ENCODE assay signal across 8 cellular contexts in genomic region chr19:13731147-13731964, GRCh38. TPM values are rescaled to one million over a fixed set of nuclear protein-coding genes. Genes with fewer than 3 reads are reported as not detected.
DNase-seq lines count a peak whose midpoint lies in the region; ATAC-seq, FAIRE-seq and TF ChIP-seq lines count a peak whose summit lies in the region.

No MANE protein-coding gene starts in this region.

- CTCF ChIA-PET in HepG2 (lab: Yijun Ruan, JAX; ENCODE audit: low intra/inter-chr PET ratio, low total read pairs) = no interaction called here

- ATAC-seq in GM19372 (IDR thresholded peaks at IDR 0.05; ENCODE audit: low read depth, unreplicated experiment) = peak; percentile 97
- peak; percentile 77 for ATAC-seq in HG03558 (IDR thresholded peaks at IDR 0.05; ENCODE audit: extremely low read depth, unreplicated experiment)
- peak; percentile 100 for ATAC-seq in HepG2

- FAIRE-seq in HepG2 (lab: Jason Lieb, UNC) = peak; percentile 87

- no peak for TF ChIP-seq CTCF in HepG2 (CRISPR knock-in tag; IDR thresholded peaks at IDR 0.05)

- H3K27ac ChIP-seq in HepG2 (ENCODE audit: extremely low read length, insufficient read depth, low read length) = peak overlapping the region; percentile 78

- H4K20me1 ChIP-seq in HepG2 (ENCODE audit: insufficient read depth, low read length) = no peaks in the 10 kb centered on the region

- peak overlapping the region; percentile 70 to 83 (median 79) for H3K4me3 ChIP-seq in HepG2 (replicated peaks in 1 of 3; ENCODE audit: insufficient read depth in 1 of 3, low read depth in 2 of 3, low read length in 3 of 3)

- POLR2A ChIA-PET in HepG2 (lab: Yijun Ruan, JAX) = interaction anchor here (0.6 to 3.0 kb wide), 14 partner anchors 10 to 579 kb away, joined by 3 to 43 read pairs (median 4); partner anchors contain the start of genes ASF1B, C19orf53, MRI1 and ZSWIM4

- TF ChIP-seq RAD21 in HepG2 (CRISPR knock-in tag; IDR thresholded peaks at IDR 0.05) = 0 out of 2 replicates have a peak, but pooled peaks have one; percentile 12

- H3K9me3 ChIP-seq in HepG2 (ENCODE audit: low read length) = no peaks in the 10 kb centered on the region

- H3K36me3 ChIP-seq in HepG2 (replicated peaks in 1 of 2; ENCODE audit: control insufficient read depth in 1 of 2, insufficient read depth in 2 of 2, low read length in 2 of 2) = no peaks in the 10 kb centered on the region

- in situ Hi-C loops in HepG2 (cut with HindIII; ENCODE audit: extremely low pct_ligation_motif_present, low pct_unique_long_range_greater_than_20kb) = no loop called here

- H3K4me2 ChIP-seq in HepG2 (ENCODE audit: low read depth, low read length) = peak overlapping the region; percentile 94

- intact Hi-C loops in HepG2 (cut with micrococcal nuclease; ENCODE audit: unreplicated experiment) = loop anchor here (1.0 kb wide), 1 partner anchor 16 kb away; a partner anchor contains a TSS

- TF ChIP-seq POLR2A in HepG2 (IDR thresholded peaks at IDR 0.05; ENCODE audit: insufficient read depth in 1 of 2, low read depth in 2 of 2, low read length in 2 of 2) = peak; percentile 84 to 93

- TF ChIP-seq EP300 in HepG2 (IDR thresholded peaks at IDR 0.05; ENCODE audit: low read depth in 2 of 2, low read length in 2 of 2) = no peak
- TF ChIP-seq EP300 in HepG2 (CRISPR knock-in tag; IDR thresholded peaks at IDR 0.05; ENCODE audit: borderline replicate concordance) = peak; percentile 6; the same call in 1 of the 2 replicates

- 2% methylated on average over 24 of the region's 39 CpGs for WGBS in HepG2 (ENCODE audit: low lambda C conversion rate)

- no peak overlapping the region for H2AFZ ChIP-seq in HepG2 (ENCODE audit: low read length)

- peak overlapping the region; percentile 97 for H3K9ac ChIP-seq in HepG2 (ENCODE audit: insufficient read depth, low read depth, low read length)

- BruUV-seq in HepG2 (replicated peaks; lab: Mats Ljungman, UMichigan) = TSS peak; percentile 100

- no peaks in the 10 kb centered on the region for H3K27me3 ChIP-seq in HepG2 (ENCODE audit: control insufficient read depth in 1 of 2, insufficient read depth in 2 of 2, low read length in 2 of 2)

- peaks cover 6% of the 10 kb centered on the region for H3K79me2 ChIP-seq in HepG2 (ENCODE audit: insufficient read depth, low read length)

- peaks cover 33% of the 10 kb centered on the region for H3K4me1 ChIP-seq in HepG2 (ENCODE audit: insufficient read depth, low read length)

- peak; percentile 52 to 97 (median 93) for DNase-seq in C1 segment of cervical spinal cord (lab: John Stamatoyannopoulos, UW)
- peak; percentile 85 for DNase-seq in NCI-H748 treated with DMSO at 0.1 percent for 48 hours (lab: John Stamatoyannopoulos, UW)
- DNase-seq in activated CD4-positive, alpha-beta T cell treated with anti-CD3 and anti-CD28 coated beads, Interleukin-2, amount 50 U/mL, for 48 hours = peak; percentile 94 to 95
- peak; percentile 84 to 96 for DNase-seq in dermis microvascular lymphatic vessel endothelial cell (ENCODE audit: low read depth in 2 of 2)
- DNase-seq in HepG2 (ENCODE audit: low spot score) = peak; percentile 95
- peak; percentile 90 to 93 for DNase-seq in stimulated activated CD4-positive, alpha-beta T cell treated with anti-CD3 and anti-CD28 coated beads, Interleukin-2, amount 100 ng/mL, for 48 hours

TF ChIP-seq in HepG2, 621 proteins besides CTCF, POLR2A, EP300 and RAD21 (continues in another document):
- TF ChIP-seq ZNF460 (CRISPR knock-in tag; IDR thresholded peaks at IDR 0.05; ENCODE audit: borderline replicate concordance) (no peak), CBX2 (IDR thresholded peaks at IDR 0.05; ENCODE audit: low read depth, low read length) (no peak), CBX2 (CRISPR knock-in tag; IDR thresholded peaks at IDR 0.05; ENCODE audit: low read depth) (no peak), YY1 (IDR thresholded peaks at IDR 0.05; ENCODE audit: insufficient read depth, insufficient replicate concordance, low read depth, low read length) (no peak), ZNF451 (CRISPR knock-in tag; IDR thresholded peaks at IDR 0.05) (no peak), NR2F1 (CRISPR knock-in tag; IDR thresholded peaks at IDR 0.05) (0 out of 4 replicates have a peak, but pooled peaks of 1 of the 2 experiments have one; percentile 15), FOXA1 (IDR thresholded peaks at IDR 0.05) (no peak), FOXA1 (CRISPR knock-in tag; IDR thresholded peaks at IDR 0.05) (no peak), ATAD3A (CRISPR knock-in tag; IDR thresholded peaks at IDR 0.05) (no peak)
- TF ChIP-seq, protein P1, sequence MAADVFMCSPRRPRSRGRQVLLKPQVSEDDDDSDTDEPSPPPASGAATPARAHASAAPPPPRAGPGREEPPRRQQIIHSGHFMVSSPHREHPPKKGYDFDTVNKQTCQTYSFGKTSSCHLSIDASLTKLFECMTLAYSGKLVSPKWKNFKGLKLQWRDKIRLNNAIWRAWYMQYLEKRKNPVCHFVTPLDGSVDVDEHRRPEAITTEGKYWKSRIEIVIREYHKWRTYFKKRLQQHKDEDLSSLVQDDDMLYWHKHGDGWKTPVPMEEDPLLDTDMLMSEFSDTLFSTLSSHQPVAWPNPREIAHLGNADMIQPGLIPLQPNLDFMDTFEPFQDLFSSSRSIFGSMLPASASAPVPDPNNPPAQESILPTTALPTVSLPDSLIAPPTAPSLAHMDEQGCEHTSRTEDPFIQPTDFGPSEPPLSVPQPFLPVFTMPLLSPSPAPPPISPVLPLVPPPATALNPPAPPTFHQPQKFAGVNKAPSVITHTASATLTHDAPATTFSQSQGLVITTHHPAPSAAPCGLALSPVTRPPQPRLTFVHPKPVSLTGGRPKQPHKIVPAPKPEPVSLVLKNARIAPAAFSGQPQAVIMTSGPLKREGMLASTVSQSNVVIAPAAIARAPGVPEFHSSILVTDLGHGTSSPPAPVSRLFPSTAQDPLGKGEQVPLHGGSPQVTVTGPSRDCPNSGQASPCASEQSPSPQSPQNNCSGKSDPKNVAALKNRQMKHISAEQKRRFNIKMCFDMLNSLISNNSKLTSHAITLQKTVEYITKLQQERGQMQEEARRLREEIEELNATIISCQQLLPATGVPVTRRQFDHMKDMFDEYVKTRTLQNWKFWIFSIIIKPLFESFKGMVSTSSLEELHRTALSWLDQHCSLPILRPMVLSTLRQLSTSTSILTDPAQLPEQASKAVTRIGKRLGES (CRISPR knock-in tag; IDR thresholded peaks at IDR 0.05; ENCODE audit: borderline replicate concordance) = no peak

RNA-seq across cellular contexts. Expression of gene MRI1, which starts 33.0 kb away (rescaled TPM):
- 20.4 and 24.5 TPM in 2 replicates for total RNA-seq in dermis microvascular lymphatic vessel endothelial cell
- 15.3 and 20.1 TPM in 2 replicates for total RNA-seq in HepG2 (2016; rRNA removed; fragmentation: Illumina TruSeq; extraction: Trizol)
- 2.2 and 3.3 TPM in 2 replicates for total RNA-seq in HepG2 (2016; cell fraction: cytosol; rRNA removed; fragmentation: Illumina TruSeq; extraction: Trizol; ENCODE audit: low read depth)
- 15.0 and 19.2 TPM in 2 replicates for total RNA-seq in HepG2 (2016; cell fraction: insoluble cytoplasmic fraction; rRNA removed; fragmentation: Illumina TruSeq; extraction: Trizol)
- total RNA-seq in HepG2 (2016; cell fraction: membrane; rRNA removed; fragmentation: Illumina TruSeq; extraction: Trizol) = 5.4 and 5.5 TPM in 2 replicates
- 16.8 and 19.8 TPM in 2 replicates for total RNA-seq in HepG2 (2016; cell fraction: nucleus; rRNA removed; fragmentation: Illumina TruSeq; extraction: Trizol)
- polyA plus RNA-seq in HepG2 (2011; rRNA removed) = 20.6 and 27.7 TPM in 2 replicates
- polyA plus RNA-seq in HepG2 (2011; cell fraction: cytosol; rRNA removed) = 11.3 and 15.1 TPM in 2 replicates
- polyA plus RNA-seq in HepG2 (2011; cell fraction: nucleus; rRNA removed) = 130 and 140 TPM in 2 replicates
- 9.3 and 11.3 TPM in 2 replicates for polyA plus RNA-seq in HepG2 (2012)
- 2.0 and 2.1 TPM in 2 replicates for polyA plus RNA-seq in HepG2 (2016; cell fraction: cytosol; fragmentation: Illumina TruSeq; extraction: Trizol; ENCODE audit: low read depth)
- polyA plus RNA-seq in HepG2 (2016; cell fraction: insoluble cytoplasmic fraction; fragmentation: Illumina TruSeq; extraction: Trizol; ENCODE audit: low read depth) = 14.4 and 15.2 TPM in 2 replicates
- polyA plus RNA-seq in HepG2 (2016; cell fraction: membrane; fragmentation: Illumina TruSeq; extraction: Trizol; ENCODE audit: low read depth) = 3.7 TPM in 2 replicates
- polyA plus RNA-seq in HepG2 (2016; cell fraction: nucleus; fragmentation: Illumina TruSeq; extraction: Trizol; ENCODE audit: insufficient read depth, low read depth) = 38.8 and 42.1 TPM in 2 replicates
- polyA minus RNA-seq in HepG2 (2011; rRNA and poly(A)+ RNA removed; ENCODE audit: low replicate concordance) = 31.0 and 50.1 TPM in 2 replicates
- 12.0 and 12.5 TPM in 2 replicates for polyA minus RNA-seq in HepG2 (2011; cell fraction: cytosol; rRNA and poly(A)+ RNA removed)
- 12.9 and 13.9 TPM in 2 replicates for polyA minus RNA-seq in HepG2 (2011; cell fraction: nucleus; rRNA and poly(A)+ RNA removed)

RNA-seq across cellular contexts. Expression of gene C19orf53, which starts 42.9 kb away (rescaled TPM):
- total RNA-seq in dermis microvascular lymphatic vessel endothelial cell = 32.9 and 34.5 TPM in 2 replicates
- total RNA-seq in HepG2 (2016; rRNA removed; fragmentation: Illumina TruSeq; extraction: Trizol) = 127 and 129 TPM in 2 replicates
- total RNA-seq in HepG2 (2016; cell fraction: cytosol; rRNA removed; fragmentation: Illumina TruSeq; extraction: Trizol; ENCODE audit: low read depth) = 100 and 107 TPM in 2 replicates
- total RNA-seq in HepG2 (2016; cell fraction: insoluble cytoplasmic fraction; rRNA removed; fragmentation: Illumina TruSeq; extraction: Trizol) = 120 and 139 TPM in 2 replicates
- 129 and 137 TPM in 2 replicates for total RNA-seq in HepG2 (2016; cell fraction: membrane; rRNA removed; fragmentation: Illumina TruSeq; extraction: Trizol)
- total RNA-seq in HepG2 (2016; cell fraction: nucleus; rRNA removed; fragmentation: Illumina TruSeq; extraction: Trizol) = 38.1 and 46.3 TPM in 2 replicates
- 130 and 154 TPM in 2 replicates for polyA plus RNA-seq in HepG2 (2011; rRNA removed)
- 136 and 140 TPM in 2 replicates for polyA plus RNA-seq in HepG2 (2011; cell fraction: cytosol; rRNA removed)
- polyA plus RNA-seq in HepG2 (2011; cell fraction: nucleus; rRNA removed) = 41.3 and 46.6 TPM in 2 replicates
- polyA plus RNA-seq in HepG2 (2012) = 81.4 and 137 TPM in 2 replicates
- polyA plus RNA-seq in HepG2 (2016; cell fraction: cytosol; fragmentation: Illumina TruSeq; extraction: Trizol; ENCODE audit: low read depth) = 129 and 144 TPM in 2 replicates
- 157 and 159 TPM in 2 replicates for polyA plus RNA-seq in HepG2 (2016; cell fraction: insoluble cytoplasmic fraction; fragmentation: Illumina TruSeq; extraction: Trizol; ENCODE audit: low read depth)
- polyA plus RNA-seq in HepG2 (2016; cell fraction: membrane; fragmentation: Illumina TruSeq; extraction: Trizol; ENCODE audit: low read depth) = 161 and 164 TPM in 2 replicates
- 79.1 and 91.5 TPM in 2 replicates for polyA plus RNA-seq in HepG2 (2016; cell fraction: nucleus; fragmentation: Illumina TruSeq; extraction: Trizol; ENCODE audit: insufficient read depth, low read depth)
- polyA minus RNA-seq in HepG2 (2011; rRNA and poly(A)+ RNA removed; ENCODE audit: low replicate concordance) = 66.1 and 174 TPM in 2 replicates
- polyA minus RNA-seq in HepG2 (2011; cell fraction: cytosol; rRNA and poly(A)+ RNA removed) = 29.3 and 33.8 TPM in 2 replicates
- polyA minus RNA-seq in HepG2 (2011; cell fraction: nucleus; rRNA and poly(A)+ RNA removed) = 14.4 and 17.7 TPM in 2 replicates

Comparison
In these comparisons a context has a peak if more than half of its experiments do, and no peak if none do; other contexts are left out.
1. Peak in every context shown above with its lines: DNase-seq, ATAC-seq, H3K4me3 ChIP-seq and H3K27ac ChIP-seq.